16 cellular contexts compared by ENCODE assay signal in the genomic region with DNA sequence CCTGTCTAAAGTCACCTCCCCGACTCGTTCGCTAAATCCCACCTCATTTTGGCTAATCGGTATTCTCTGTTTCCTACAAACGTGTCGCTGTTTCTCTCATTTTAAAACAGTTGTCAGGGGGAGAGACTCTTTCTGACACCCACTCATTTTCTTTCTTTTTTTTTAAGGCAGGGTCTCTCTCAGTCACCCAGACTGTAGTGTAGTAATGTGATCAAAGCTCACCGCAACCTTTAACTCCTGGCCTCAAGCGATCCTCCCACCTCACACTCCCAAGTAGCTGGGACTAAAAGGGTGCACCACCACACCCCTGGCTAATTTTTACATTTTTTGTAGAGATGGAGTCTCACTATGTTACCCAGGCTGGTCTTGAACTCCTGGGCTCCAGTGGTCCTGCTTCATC.
"Had no signal": no experiment of that assay in that cellular context is flagged by ENCODE, and none has a peak within 500 bp of the region (broad histone marks: within the 10 kb centered on the region; RNA-seq: fewer than 3 reads in every experiment).

No MANE protein-coding gene starts in this region.

- H3K4me3 ChIP-seq: cardiac muscle cell, spleen, suprapubic skin, vagina had no signal

- ATAC-seq: naive thymus-derived CD4-positive, alpha-beta T cell had no signal

- DNase-seq: activated CD4-positive, alpha-beta T cell treated with anti-CD3 and anti-CD28 coated beads, Interleukin-2, amount 10 ng/mL, durations not matched to agents 7 days and 5 days; activated CD8-positive, alpha-beta memory T cell treated with anti-CD3 and anti-CD28 coated beads for 24 hours; activated CD8-positive, alpha-beta memory T cell treated with anti-CD3 and anti-CD28 coated beads, Interleukin-2, amount 50 U/mL, for 48 hours; activated naive CD4-positive, alpha-beta T cell treated with anti-CD3 and anti-CD28 coated beads for 36 hours; dermis blood vessel endothelial cell; mesenchymal stem cell; naive thymus-derived CD4-positive, alpha-beta T cell; spleen; stimulated activated naive CD4-positive, alpha-beta T cell treated with Interleukin-2 at 50 U/mL for 16 hours; SW 1271; trophoblast cell had no signal

- H3K27ac Mint-ChIP-seq: activated CD4-positive, alpha-beta T cell treated with anti-CD3 and anti-CD28 coated beads, Interleukin-2, amount 10 ng/mL, durations not matched to agents 7 days and 5 days; activated naive CD4-positive, alpha-beta T cell treated with anti-CD3 and anti-CD28 coated beads for 36 hours; activated T-helper 2 cell treated with anti-CD3 and anti-CD28 coated beads, Interferon-gamma antibody, Interleukin-2, Interleukin-4, amounts not matched to agents 10 μg/mL and 5 μg/mL and 100 μg/mL, durations not matched to agents 14 hours and 24 hours and 36 hours; T-helper 2 cell treated with Interferon-gamma antibody and Interleukin-4, amounts not matched to agents 5 μg/mL and 100 μg/mL, for 36 hours had no signal

- H3K9me3 Mint-ChIP-seq: activated CD4-positive, alpha-beta T cell treated with anti-CD3 and anti-CD28 coated beads, Interleukin-2, amount 10 ng/mL, durations not matched to agents 7 days and 5 days; activated naive CD4-positive, alpha-beta T cell treated with anti-CD3 and anti-CD28 coated beads for 36 hours; activated T-helper 2 cell treated with anti-CD3 and anti-CD28 coated beads, Interferon-gamma antibody, Interleukin-2, Interleukin-4, amounts not matched to agents 10 μg/mL and 5 μg/mL and 100 μg/mL, durations not matched to agents 14 hours and 24 hours and 36 hours; naive thymus-derived CD4-positive, alpha-beta T cell; T-helper 2 cell treated with Interferon-gamma antibody and Interleukin-4, amounts not matched to agents 5 μg/mL and 100 μg/mL, for 36 hours had no signal

- H3K27me3 Mint-ChIP-seq: activated CD4-positive, alpha-beta T cell treated with anti-CD3 and anti-CD28 coated beads, Interleukin-2, amount 10 ng/mL, durations not matched to agents 7 days and 5 days; naive thymus-derived CD4-positive, alpha-beta T cell had no signal

- H3K4me3 Mint-ChIP-seq: activated CD4-positive, alpha-beta T cell treated with anti-CD3 and anti-CD28 coated beads, Interleukin-2, amount 10 ng/mL, durations not matched to agents 7 days and 5 days; activated naive CD4-positive, alpha-beta T cell treated with anti-CD3 and anti-CD28 coated beads for 36 hours; T-helper 2 cell treated with Interferon-gamma antibody and Interleukin-4, amounts not matched to agents 5 μg/mL and 100 μg/mL, for 36 hours had no signal

- H3K36me3 ChIP-seq: cardiac muscle cell, suprapubic skin, vagina had no signal

- H3K27me3 ChIP-seq: cardiac muscle cell, spleen, suprapubic skin, vagina had no signal

- H3K9me3 ChIP-seq: spleen, suprapubic skin, vagina had no signal

- H3K27ac ChIP-seq: cardiac muscle cell, spleen, suprapubic skin, vagina had no signal
